In the genomic region with DNA sequence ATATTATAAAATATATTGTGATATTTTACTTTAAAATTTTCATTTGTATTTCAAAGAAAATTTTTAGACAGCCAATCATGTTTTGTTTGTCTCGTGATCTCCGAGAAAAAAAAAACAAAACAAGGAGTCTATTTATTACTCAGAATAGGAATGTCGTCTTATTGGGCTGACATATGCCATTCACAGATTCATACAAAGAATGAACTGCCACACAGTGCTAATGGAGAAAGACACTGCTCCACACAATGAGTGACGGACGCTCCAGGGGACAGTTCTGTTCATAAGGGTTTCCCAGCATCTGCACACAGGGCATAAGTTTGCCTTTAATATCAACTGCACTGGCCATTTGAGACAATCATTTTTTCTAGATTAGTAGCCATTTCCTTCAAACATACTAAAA, we compare ENCODE assay signal across 14 cellular contexts. TPM values are rescaled to one million over a fixed set of nuclear protein-coding genes. Genes with fewer than 3 reads are reported as not detected.
DNase-seq lines count a peak whose midpoint lies in the region; ATAC-seq and TF ChIP-seq lines count a peak whose summit lies in the region.
"Had no signal": no experiment of that assay in that cellular context is flagged by ENCODE, and none has a peak within 500 bp of the region (broad histone marks: within the 10 kb centered on the region; RNA-seq: fewer than 3 reads in every experiment).

No MANE protein-coding gene starts in this region.

- H3K4me3 ChIP-seq in ACC112 (ENCODE audit: low read depth, low read length) (peak overlapping the region; percentile 8; the same call in 1 of the 2 replicates), Karpas-422 (ENCODE audit: low read length) (peak overlapping the region; percentile 83), osteoblast (ENCODE audit: insufficient read depth, low read length) (peak overlapping the region; percentile 90)

- H3K4me2 ChIP-seq in Karpas-422 (ENCODE audit: low read depth, low read length, poor library complexity, severe bottlenecking) (peak overlapping the region; percentile 92), osteoblast (ENCODE audit: insufficient read depth, low read length) (peak overlapping the region; percentile 79)

- H3K9me3 ChIP-seq in Karpas-422 (ENCODE audit: low read length), result no peaks in the 10 kb centered on the region
- H3K9me3 ChIP-seq in osteoblast (ENCODE audit: low read depth, low read length), result no peaks in the 10 kb centered on the region

- H3K27me3 ChIP-seq in ACC112 (ENCODE audit: insufficient read depth, low read length), result no peaks in the 10 kb centered on the region
- no peaks in the 10 kb centered on the region for H3K27me3 ChIP-seq in Karpas-422 (ENCODE audit: low read length)
- H3K27me3 ChIP-seq in osteoblast (ENCODE audit: insufficient read depth, low read length), result no peaks in the 10 kb centered on the region
- H3K27me3 ChIP-seq: dorsolateral prefrontal cortex had no signal

- DNase-seq in Karpas-422, result peak; percentile 71
- DNase-seq in epithelial cell of prostate (ENCODE audit: low read depth, low spot score), result no peak
- DNase-seq in osteoblast (ENCODE audit: insufficient read length, low spot score, missing footprints), result no peak
- DNase-seq in activated gamma-delta T cell treated with Interleukin-2 at 50 U/mL for 16 hours, result no peak
- DNase-seq in activated naive CD4-positive, alpha-beta T cell treated with Interleukin-2 at 50 U/mL for 16 hours, result no peak
- DNase-seq in NCI-H2107 treated with DMSO at 0.1 percent for 48 hours (lab: John Stamatoyannopoulos, UW; ENCODE audit: unreplicated experiment), result no peak
- DNase-seq: activated CD8-positive, alpha-beta memory T cell treated with anti-CD3 and anti-CD28 coated beads, Interleukin-2, amount 50 U/mL, for 48 hours; dorsolateral prefrontal cortex; H9; NCI-H146; NCI-H774; SHP77 treated with DMSO at 0.1 percent for 48 hours had no signal

- ATAC-seq in HG03521 (IDR thresholded peaks at IDR 0.05; ENCODE audit: unreplicated experiment), result no peak

- H2AFZ ChIP-seq in ACC112 (ENCODE audit: low read length, unreplicated experiment) (no peak overlapping the region), Karpas-422 (ENCODE audit: low read length) (no peak overlapping the region), osteoblast (ENCODE audit: low read length) (no peak overlapping the region)

- H3K79me2 ChIP-seq in ACC112 (ENCODE audit: control insufficient read depth, insufficient read depth, low read length, unreplicated experiment) (peaks cover 89% of the 10 kb centered on the region), Karpas-422 (ENCODE audit: low read length) (peaks cover 94% of the 10 kb centered on the region), osteoblast (ENCODE audit: insufficient read depth, low read length) (peaks cover 92% of the 10 kb centered on the region)

- H3K27ac ChIP-seq in ACC112 (ENCODE audit: low read depth, low read length), result no peak overlapping the region
- peak overlapping the region; percentile 87 for H3K27ac ChIP-seq in Karpas-422 (ENCODE audit: low read length)
- peak overlapping the region; percentile 44 for H3K27ac ChIP-seq in epithelial cell of prostate
- H3K27ac ChIP-seq in osteoblast (ENCODE audit: low read depth, low read length), result peak overlapping the region; percentile 32

- H4K20me1 ChIP-seq in Karpas-422 (ENCODE audit: insufficient read depth, low read depth, low read length) (peaks cover 69% of the 10 kb centered on the region), osteoblast (ENCODE audit: insufficient read depth, low read length) (peaks cover 67% of the 10 kb centered on the region)

- no peaks in the 10 kb centered on the region for H3K9me2 ChIP-seq in Karpas-422 (replicated peaks; ENCODE audit: insufficient read depth, low read length)

- no peak for TF ChIP-seq CTCF in osteoblast (IDR thresholded peaks at IDR 0.05; ENCODE audit: extremely low read depth, low read depth, low read length)

- H3K4me1 ChIP-seq in ACC112 (ENCODE audit: control insufficient read depth, insufficient read depth, low read length, unreplicated experiment) (peaks cover 58% of the 10 kb centered on the region), Karpas-422 (ENCODE audit: low read length) (peaks cover 79% of the 10 kb centered on the region), osteoblast (ENCODE audit: insufficient read depth, low read length) (peaks cover 71% of the 10 kb centered on the region)

- H3K36me3 ChIP-seq in ACC112 (ENCODE audit: insufficient read depth, low read length), result no peaks in the 10 kb centered on the region
- H3K36me3 ChIP-seq in Karpas-422 (ENCODE audit: insufficient read depth, low read length), result no peaks in the 10 kb centered on the region
- no peaks in the 10 kb centered on the region for H3K36me3 ChIP-seq in osteoblast (ENCODE audit: insufficient read depth, low read length)

- H3K9ac ChIP-seq in Karpas-422 (ENCODE audit: low read length), result peak overlapping the region; percentile 92

RNA-seq across cellular contexts. Expression of gene SERTAD2, which starts 3.5 kb away (rescaled TPM):
- total RNA-seq in Karpas-422 (2014; rRNA removed; shearing (Covaris generic); ENCODE audit: low replicate concordance), result 27.2 and 73.8 TPM in 2 replicates
- total RNA-seq in osteoblast, result 24.6 and 26.5 TPM in 2 replicates

Comparison
In these comparisons a context has a peak if more than half of its experiments do, and no peak if none do; other contexts are left out.
1. H3K4me3 ChIP-seq: peak in every context shown above with its lines; median percentile 90 in osteoblast; 83 in Karpas-422; 8 in ACC112.